In genomic region chr4:82421796-82422560, GRCh38 we compare ENCODE assay signal across 15 cellular contexts. TPM values are rescaled to one million over a fixed set of nuclear protein-coding genes. Genes with fewer than 3 reads are reported as not detected.
DNase-seq lines count a peak whose midpoint lies in the region; ATAC-seq and TF ChIP-seq lines count a peak whose summit lies in the region.
"Had no signal": no experiment of that assay in that cellular context is flagged by ENCODE, and none has a peak within 500 bp of the region (broad histone marks: within the 10 kb centered on the region; RNA-seq: fewer than 3 reads in every experiment).

No MANE protein-coding gene starts in this region.

- H3K36me3 ChIP-seq in heart right ventricle (peaks cover 0 to 54% (median 40%) of the 10 kb centered on the region in 9 donors), Karpas-422 (ENCODE audit: insufficient read depth, low read length) (peaks cover 28% of the 10 kb centered on the region)

- no peak for TF ChIP-seq CTCF in heart right ventricle (IDR thresholded peaks at IDR 0.05)
- no peak for TF ChIP-seq CTCF in GM20000 (IDR thresholded peaks at IDR 0.05; ENCODE audit: extremely low read depth, missing control alignments)

- no peak overlapping the region for H3K4me2 ChIP-seq in Karpas-422 (ENCODE audit: low read depth, low read length, poor library complexity, severe bottlenecking)

- WGBS in heart right ventricle, 2 donors: 82 to 84% methylated on average over 13 of the region's 13 CpGs

- ATAC-seq in heart right ventricle (peak in 5 of 8 donors; percentile 18 to 58 (median 21)), HG03025 (IDR thresholded peaks at IDR 0.05; ENCODE audit: low FRiP score, unreplicated experiment) (no peak)
- ATAC-seq in activated naive CD8-positive, alpha-beta T cell treated with anti-CD3 and anti-CD28 coated beads, Interleukin-2, amount 50 U/mL, for 24 hours: peak; percentile 22
- peak; percentile 50 for ATAC-seq in stimulated activated naive CD8-positive, alpha-beta T cell treated with anti-CD3 and anti-CD28 coated beads, Interleukin-15, amount 100 ng/mL, for 72 hours
- ATAC-seq: stimulated activated memory B cell treated with anti-CD40 and anti-IgM and Interleukin-4, amounts not matched to agents 10 μg/mL and 1 μg/mL and 100 μg/mL, for 72 hours had no signal

- peaks cover 41% of the 10 kb centered on the region for H3K4me1 Mint-ChIP-seq in activated naive CD8-positive, alpha-beta T cell treated with anti-CD3 and anti-CD28 coated beads, Interleukin-2, amount 50 U/mL, for 24 hours
- H3K4me1 Mint-ChIP-seq in stimulated activated naive CD8-positive, alpha-beta T cell treated with anti-CD3 and anti-CD28 coated beads, Interleukin-15, amount 100 ng/mL, for 72 hours: peaks cover 41% of the 10 kb centered on the region

- H3K4me3 Mint-ChIP-seq in activated naive CD8-positive, alpha-beta T cell treated with anti-CD3 and anti-CD28 coated beads, Interleukin-2, amount 50 U/mL, for 24 hours: no peak overlapping the region
- H3K4me3 Mint-ChIP-seq in stimulated activated naive CD8-positive, alpha-beta T cell treated with anti-CD3 and anti-CD28 coated beads, Interleukin-15, amount 100 ng/mL, for 72 hours: no peak overlapping the region
- H3K4me3 Mint-ChIP-seq: CD14-positive monocyte; stimulated activated memory B cell treated with anti-CD40 and anti-IgM and Interleukin-4, amounts not matched to agents 10 μg/mL and 1 μg/mL and 100 μg/mL, for 72 hours had no signal

- H3K79me2 ChIP-seq in Karpas-422 (ENCODE audit: low read length): no peaks in the 10 kb centered on the region

- H3K27me3 ChIP-seq in heart right ventricle (no peaks in the 10 kb centered on the region), Karpas-422 (ENCODE audit: low read length) (no peaks in the 10 kb centered on the region)

- H3K36me3 Mint-ChIP-seq in activated naive CD8-positive, alpha-beta T cell treated with anti-CD3 and anti-CD28 coated beads, Interleukin-2, amount 50 U/mL, for 24 hours (ENCODE audit: low read depth): peaks cover 45% of the 10 kb centered on the region

- H3K4me3 ChIP-seq in heart right ventricle (no peak overlapping the region), Karpas-422 (ENCODE audit: low read length) (no peak overlapping the region)
- H3K4me3 ChIP-seq: lung had no signal

- no peaks in the 10 kb centered on the region for H3K9me3 ChIP-seq in heart right ventricle
- H3K9me3 ChIP-seq in Karpas-422 (ENCODE audit: low read length): no peaks in the 10 kb centered on the region
- H3K9me3 ChIP-seq: neutrophil had no signal

- no peaks in the 10 kb centered on the region for H3K9me2 ChIP-seq in Karpas-422 (replicated peaks; ENCODE audit: insufficient read depth, low read length)

- H3K9me3 Mint-ChIP-seq in activated naive CD8-positive, alpha-beta T cell treated with anti-CD3 and anti-CD28 coated beads, Interleukin-2, amount 50 U/mL, for 24 hours: no peaks in the 10 kb centered on the region
- H3K9me3 Mint-ChIP-seq in stimulated activated naive CD8-positive, alpha-beta T cell treated with anti-CD3 and anti-CD28 coated beads, Interleukin-15, amount 100 ng/mL, for 72 hours: no peaks in the 10 kb centered on the region
- H3K9me3 Mint-ChIP-seq: CD14-positive monocyte; stimulated activated memory B cell treated with anti-CD40 and anti-IgM and Interleukin-4, amounts not matched to agents 10 μg/mL and 1 μg/mL and 100 μg/mL, for 72 hours had no signal

- H3K4me1 ChIP-seq in heart right ventricle: peaks cover 6 to 21% (median 18%) of the 10 kb centered on the region in 9 donors
- H3K4me1 ChIP-seq in Karpas-422 (ENCODE audit: low read length): no peaks in the 10 kb centered on the region

- no peak for DNase-seq in heart right ventricle
- DNase-seq in cardiac septum (ENCODE audit: low spot score): no peak
- DNase-seq in Karpas-422: peak; percentile 48
- no peak for DNase-seq in activated naive CD8-positive, alpha-beta T cell treated with anti-CD3 and anti-CD28 coated beads, Interleukin-2, amount 50 U/mL, for 24 hours
- DNase-seq in stimulated activated naive CD8-positive, alpha-beta T cell treated with anti-CD3 and anti-CD28 coated beads, Interleukin-15, amount 100 ng/mL, for 72 hours: no peak
- DNase-seq in GM20000 (ENCODE audit: low spot score): no peak
- DNase-seq in NCI-H2029 treated with DMSO at 0.1 percent for 48 hours (lab: John Stamatoyannopoulos, UW): no peak
- DNase-seq: aorta; NK-92 treated with Interleukin-12 subunit alpha and Interleukin-12 subunit beta, amount 100 ng/mL, for 24 hours; T-helper 2 cell had no signal

- no peak overlapping the region for H3K27ac Mint-ChIP-seq in activated naive CD8-positive, alpha-beta T cell treated with anti-CD3 and anti-CD28 coated beads, Interleukin-2, amount 50 U/mL, for 24 hours
- peak overlapping the region in 1 of 2 donors; percentile 91 for H3K27ac Mint-ChIP-seq in stimulated activated naive CD8-positive, alpha-beta T cell treated with anti-CD3 and anti-CD28 coated beads, Interleukin-15, amount 100 ng/mL, for 72 hours
- H3K27ac Mint-ChIP-seq: CD14-positive monocyte; stimulated activated memory B cell treated with anti-CD40 and anti-IgM and Interleukin-4, amounts not matched to agents 10 μg/mL and 1 μg/mL and 100 μg/mL, for 72 hours had no signal

- intact Hi-C loops in heart right ventricle (cut with DNase I) (loop anchor here in 2 of 10 donors (10.0 kb wide), 2 partner anchors 137 to 473 kb away; partner anchors contain the start of gene SEC31A (in 1 of the 2)), cardiac septum (cut with DNase I) (no loop called here)

- H3K27me3 Mint-ChIP-seq in activated naive CD8-positive, alpha-beta T cell treated with anti-CD3 and anti-CD28 coated beads, Interleukin-2, amount 50 U/mL, for 24 hours: peaks cover 2% of the 10 kb centered on the region
- peaks cover 14% of the 10 kb centered on the region for H3K27me3 Mint-ChIP-seq in stimulated activated naive CD8-positive, alpha-beta T cell treated with anti-CD3 and anti-CD28 coated beads, Interleukin-15, amount 100 ng/mL, for 72 hours

- H2AFZ ChIP-seq in Karpas-422 (ENCODE audit: low read length): no peak overlapping the region

- H3K9ac ChIP-seq in Karpas-422 (ENCODE audit: low read length): no peak overlapping the region

- H3K27ac ChIP-seq in heart right ventricle: no peak overlapping the region
- H3K27ac ChIP-seq in Karpas-422 (ENCODE audit: low read length): no peak overlapping the region
- H3K27ac ChIP-seq: neutrophil had no signal

- peaks cover 15% of the 10 kb centered on the region for H4K20me1 ChIP-seq in Karpas-422 (ENCODE audit: insufficient read depth, low read depth, low read length)

RNA-seq across cellular contexts. Expression of gene HNRNPDL, which starts 8.3 kb away (rescaled TPM):
- total RNA-seq in heart right ventricle (100 to 1,000 TPM; 129 to 168 (median 148) TPM), cardiac septum (154 TPM)
- polyA plus RNA-seq in heart right ventricle: 100 to 1,000 TPM; 183 to 184 TPM
- 68.5 and 87.5 TPM in 2 replicates for total RNA-seq in Karpas-422 (2014; rRNA removed; shearing (Covaris generic); ENCODE audit: low replicate concordance)

RNA-seq across cellular contexts. Expression of gene ENOPH1, which starts 8.4 kb away (rescaled TPM):
- total RNA-seq in heart right ventricle (10 to 100 TPM; 13.9 to 18.5 (median 16.3) TPM), cardiac septum (18.6 TPM)
- polyA plus RNA-seq in heart right ventricle: 10 to 100 TPM; 22.6 to 28.1 TPM
- total RNA-seq in Karpas-422 (2014; rRNA removed; shearing (Covaris generic); ENCODE audit: low replicate concordance): 13.4 and 17.2 TPM in 2 replicates

RNA-seq across cellular contexts. Expression of gene HNRNPD, which starts 48.2 kb away (rescaled TPM):
- total RNA-seq in heart right ventricle (100 to 1,000 TPM; 117 to 144 (median 126) TPM), cardiac septum (110 TPM)
- 100 to 1,000 TPM; 102 to 110 TPM for polyA plus RNA-seq in heart right ventricle
- 50.7 and 64.1 TPM in 2 replicates for total RNA-seq in Karpas-422 (2014; rRNA removed; shearing (Covaris generic); ENCODE audit: low replicate concordance)
